10 cellular contexts compared by ENCODE assay signal in the genomic region with DNA sequence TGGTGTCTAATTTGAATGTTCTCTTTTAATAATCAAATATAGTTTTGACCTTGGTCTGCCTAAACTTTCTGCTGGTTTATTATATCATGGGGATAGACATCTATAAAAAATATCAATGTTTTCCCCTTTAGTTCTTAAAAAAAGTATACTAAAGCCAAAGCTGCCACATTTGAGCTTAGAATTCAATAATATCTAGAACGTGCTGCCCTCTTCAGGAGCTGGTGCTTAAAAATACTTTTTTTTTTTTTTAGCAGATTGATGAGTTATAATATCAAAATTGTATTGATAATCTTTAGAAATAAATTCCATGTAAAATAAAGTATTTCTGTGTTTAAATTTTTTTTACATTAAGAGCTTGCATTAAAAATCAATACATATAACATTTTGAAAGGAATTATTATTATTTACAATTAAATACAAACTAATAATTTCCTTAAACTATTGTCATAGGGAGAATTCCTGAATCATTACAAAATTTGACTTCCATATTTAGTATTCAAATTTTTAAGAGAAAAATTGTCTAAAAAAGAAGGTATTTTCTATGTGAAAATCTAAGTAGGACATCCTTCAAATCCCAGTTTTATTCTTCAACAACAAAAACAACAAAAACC. TPM values are rescaled to one million over a fixed set of nuclear protein-coding genes. Genes with fewer than 3 reads are reported as not detected.
DNase-seq lines count a peak whose midpoint lies in the region; ATAC-seq, FAIRE-seq and TF ChIP-seq lines count a peak whose summit lies in the region.
"Had no signal": no experiment of that assay in that cellular context is flagged by ENCODE, and none has a peak within 500 bp of the region (broad histone marks: within the 10 kb centered on the region; RNA-seq: fewer than 3 reads in every experiment).

No MANE protein-coding gene starts in this region.

- H3K27me3 ChIP-seq in ACC112 (ENCODE audit: insufficient read depth, low read length) (no peaks in the 10 kb centered on the region), adrenal gland (no peaks in the 10 kb centered on the region)

- H3K4me1 ChIP-seq in ACC112 (ENCODE audit: control insufficient read depth, insufficient read depth, low read length, unreplicated experiment), result peaks cover 10% of the 10 kb centered on the region
- peaks cover 0 to 5% of the 10 kb centered on the region in 2 donors for H3K4me1 ChIP-seq in adrenal gland (replicated peaks in 1 of 2)

- TF ChIP-seq CTCF in adrenal gland (IDR thresholded peaks at IDR 0.05), result peak; percentile 13 to 52 (median 34)

- H3K79me2 ChIP-seq in ACC112 (ENCODE audit: control insufficient read depth, insufficient read depth, low read length, unreplicated experiment), result no peaks in the 10 kb centered on the region

- H2AFZ ChIP-seq in ACC112 (ENCODE audit: low read length, unreplicated experiment), result peak overlapping the region; percentile 57

- peaks cover 0 to 10% (median 0%) of the 10 kb centered on the region in 3 donors for H3K9me3 ChIP-seq in adrenal gland (replicated peaks in 1 of 3)

- intact Hi-C loops in adrenal gland (cut with DNase I), result no loop called here

- no peak for ATAC-seq in GM21360 (IDR thresholded peaks at IDR 0.05; ENCODE audit: unreplicated experiment)

- H3K27ac ChIP-seq in ACC112 (ENCODE audit: low read depth, low read length), result no peak overlapping the region
- H3K27ac ChIP-seq in adrenal gland, result no peak overlapping the region

- WGBS in adrenal gland, 4 donors, result 0 to 5% (median 0%) methylated on average over 1 of the region's 1 CpG

- no peak for TF ChIP-seq POLR2A in adrenal gland (IDR thresholded peaks at IDR 0.05)

- H3K36me3 ChIP-seq in ACC112 (ENCODE audit: insufficient read depth, low read length) (no peaks in the 10 kb centered on the region), adrenal gland (replicated peaks in 1 of 2) (no peaks in the 10 kb centered on the region)

- FAIRE-seq in islet of Langerhans (lab: Jason Lieb, UNC), result peak; percentile 96

- DNase-seq in H4 (ENCODE audit: low spot score) (peak; percentile 7), adrenal gland (no peak), middle frontal gyrus (ENCODE audit: extremely low spot score, low spot score) (no peak), iPS-NIHi7 (ENCODE audit: extremely low spot score) (no peak), activated gamma-delta T cell treated with Interleukin-2 at 50 U/mL for 16 hours (no peak)
- DNase-seq: Karpas-422 had no signal

- H3K4me3 ChIP-seq in ACC112 (ENCODE audit: low read depth, low read length), result 0 out of 2 replicates have a peak overlapping the region, but pooled peaks have one; percentile 15
- no peak overlapping the region for H3K4me3 ChIP-seq in adrenal gland

RNA-seq across cellular contexts. Expression of a gene that starts 40.1 kb away (rescaled TPM):
- total RNA-seq in H4 (2014; rRNA removed; shearing (Covaris generic)), result 29.4 and 36.4 TPM in 2 replicates
- total RNA-seq in adrenal gland, result 100 to 1,000 TPM in 2 of 8 donors, 10 to 100 TPM in 6; 40.5 to 109 (median 67.4) TPM
- 10 to 100 TPM; 24.2 to 51.3 (median 24.8) TPM for polyA plus RNA-seq in adrenal gland
- total RNA-seq: T-helper 2 cell treated with Interferon-gamma antibody and Interleukin-4, amounts not matched to agents 100 ng/mL and 5 ng/mL, for 36 hours had no signal
